1 cellular context compared by ENCODE assay signal in the genomic region with DNA sequence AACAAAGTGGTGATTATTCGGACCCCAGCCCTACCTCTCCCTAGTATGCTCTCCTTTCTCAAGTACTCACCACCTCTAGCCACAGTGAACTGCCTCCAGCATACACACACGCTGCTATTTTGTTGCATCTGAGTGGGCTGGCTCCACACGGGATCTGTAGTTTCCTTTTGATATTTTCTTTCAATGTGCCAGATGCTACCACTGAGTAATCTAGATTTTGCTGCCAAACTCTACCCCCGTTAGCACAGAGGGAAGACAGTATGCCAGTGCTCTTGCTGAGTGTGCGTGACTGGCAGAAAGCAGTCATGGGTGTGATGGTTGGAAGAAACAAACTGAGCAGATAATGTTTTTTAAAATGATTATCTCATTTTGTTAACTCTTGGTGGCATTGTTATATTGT.
TF ChIP-seq lines count a peak whose summit lies in the region.

No MANE protein-coding gene starts in this region.

TF ChIP-seq in GM23338, 12 proteins besides CTCF, POLR2A, EP300 and RAD21 (continued from another document):
- TF ChIP-seq, protein P1, sequence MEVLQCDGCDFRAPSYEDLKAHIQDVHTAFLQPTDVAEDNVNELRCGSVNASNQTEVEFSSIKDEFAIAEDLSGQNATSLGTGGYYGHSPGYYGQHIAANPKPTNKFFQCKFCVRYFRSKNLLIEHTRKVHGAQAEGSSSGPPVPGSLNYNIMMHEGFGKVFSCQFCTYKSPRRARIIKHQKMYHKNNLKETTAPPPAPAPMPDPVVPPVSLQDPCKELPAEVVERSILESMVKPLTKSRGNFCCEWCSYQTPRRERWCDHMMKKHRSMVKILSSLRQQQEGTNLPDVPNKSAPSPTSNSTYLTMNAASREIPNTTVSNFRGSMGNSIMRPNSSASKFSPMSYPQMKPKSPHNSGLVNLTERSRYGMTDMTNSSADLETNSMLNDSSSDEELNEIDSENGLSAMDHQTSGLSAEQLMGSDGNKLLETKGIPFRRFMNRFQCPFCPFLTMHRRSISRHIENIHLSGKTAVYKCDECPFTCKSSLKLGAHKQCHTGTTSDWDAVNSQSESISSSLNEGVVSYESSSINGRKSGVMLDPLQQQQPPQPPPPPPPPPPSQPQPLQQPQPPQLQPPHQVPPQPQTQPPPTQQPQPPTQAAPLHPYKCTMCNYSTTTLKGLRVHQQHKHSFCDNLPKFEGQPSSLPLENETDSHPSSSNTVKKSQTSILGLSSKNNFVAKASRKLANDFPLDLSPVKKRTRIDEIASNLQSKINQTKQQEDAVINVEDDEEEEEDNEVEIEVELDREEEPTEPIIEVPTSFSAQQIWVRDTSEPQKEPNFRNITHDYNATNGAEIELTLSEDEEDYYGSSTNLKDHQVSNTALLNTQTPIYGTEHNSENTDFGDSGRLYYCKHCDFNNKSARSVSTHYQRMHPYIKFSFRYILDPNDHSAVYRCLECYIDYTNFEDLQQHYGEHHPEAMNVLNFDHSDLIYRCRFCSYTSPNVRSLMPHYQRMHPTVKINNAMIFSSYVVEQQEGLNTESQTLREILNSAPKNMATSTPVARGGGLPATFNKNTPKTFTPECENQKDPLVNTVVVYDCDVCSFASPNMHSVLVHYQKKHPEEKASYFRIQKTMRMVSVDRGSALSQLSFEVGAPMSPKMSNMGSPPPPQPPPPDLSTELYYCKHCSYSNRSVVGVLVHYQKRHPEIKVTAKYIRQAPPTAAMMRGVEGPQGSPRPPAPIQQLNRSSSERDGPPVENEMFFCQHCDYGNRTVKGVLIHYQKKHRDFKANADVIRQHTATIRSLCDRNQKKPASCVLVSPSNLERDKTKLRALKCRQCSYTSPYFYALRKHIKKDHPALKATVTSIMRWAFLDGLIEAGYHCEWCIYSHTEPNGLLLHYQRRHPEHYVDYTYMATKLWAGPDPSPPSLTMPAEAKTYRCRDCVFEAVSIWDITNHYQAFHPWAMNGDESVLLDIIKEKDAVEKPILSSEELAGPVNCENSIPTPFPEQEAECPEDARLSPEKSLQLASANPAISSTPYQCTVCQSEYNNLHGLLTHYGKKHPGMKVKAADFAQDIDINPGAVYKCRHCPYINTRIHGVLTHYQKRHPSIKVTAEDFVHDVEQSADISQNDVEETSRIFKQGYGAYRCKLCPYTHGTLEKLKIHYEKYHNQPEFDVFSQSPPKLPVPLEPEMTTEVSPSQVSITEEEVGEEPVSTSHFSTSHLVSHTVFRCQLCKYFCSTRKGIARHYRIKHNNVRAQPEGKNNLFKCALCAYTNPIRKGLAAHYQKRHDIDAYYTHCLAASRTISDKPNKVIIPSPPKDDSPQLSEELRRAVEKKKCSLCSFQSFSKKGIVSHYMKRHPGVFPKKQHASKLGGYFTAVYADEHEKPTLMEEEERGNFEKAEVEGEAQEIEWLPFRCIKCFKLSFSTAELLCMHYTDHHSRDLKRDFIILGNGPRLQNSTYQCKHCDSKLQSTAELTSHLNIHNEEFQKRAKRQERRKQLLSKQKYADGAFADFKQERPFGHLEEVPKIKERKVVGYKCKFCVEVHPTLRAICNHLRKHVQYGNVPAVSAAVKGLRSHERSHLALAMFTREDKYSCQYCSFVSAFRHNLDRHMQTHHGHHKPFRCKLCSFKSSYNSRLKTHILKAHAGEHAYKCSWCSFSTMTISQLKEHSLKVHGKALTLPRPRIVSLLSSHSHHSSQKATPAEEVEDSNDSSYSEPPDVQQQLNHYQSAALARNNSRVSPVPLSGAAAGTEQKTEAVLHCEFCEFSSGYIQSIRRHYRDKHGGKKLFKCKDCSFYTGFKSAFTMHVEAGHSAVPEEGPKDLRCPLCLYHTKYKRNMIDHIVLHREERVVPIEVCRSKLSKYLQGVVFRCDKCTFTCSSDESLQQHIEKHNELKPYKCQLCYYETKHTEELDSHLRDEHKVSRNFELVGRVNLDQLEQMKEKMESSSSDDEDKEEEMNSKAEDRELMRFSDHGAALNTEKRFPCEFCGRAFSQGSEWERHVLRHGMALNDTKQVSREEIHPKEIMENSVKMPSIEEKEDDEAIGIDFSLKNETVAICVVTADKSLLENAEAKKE (CRISPR knock-in tag; IDR thresholded peaks at IDR 0.05), result no peak
- TF ChIP-seq CREB1 (CRISPR knock-in tag; IDR thresholded peaks at IDR 0.05; ENCODE audit: low read depth), result no peak
- no peak for TF ChIP-seq POLR2AphosphoS5 (IDR thresholded peaks at IDR 0.05; ENCODE audit: low read depth)
- no peak for TF ChIP-seq ZNF331 (CRISPR knock-in tag; IDR thresholded peaks at IDR 0.05; ENCODE audit: low read depth)
- no peak for TF ChIP-seq ZNF114 (CRISPR knock-in tag; IDR thresholded peaks at IDR 0.05)
- no peak for TF ChIP-seq EZH2phosphoT487 (IDR thresholded peaks at IDR 0.05; ENCODE audit: unreplicated experiment)
- TF ChIP-seq JUNB (IDR thresholded peaks at IDR 0.05; ENCODE audit: unreplicated experiment), result no peak
- TF ChIP-seq EZH2 (IDR thresholded peaks at IDR 0.05; ENCODE audit: low read depth, unreplicated experiment), result no peak
- TF ChIP-seq NANOG (IDR thresholded peaks at IDR 0.05; ENCODE audit: borderline replicate concordance), result no peak
- no peak for TF ChIP-seq STAT1 (IDR thresholded peaks at IDR 0.05; ENCODE audit: unreplicated experiment)
